In genomic region chr10:6017781-6018354, GRCh38 we compare ENCODE assay signal across 17 cellular contexts. TPM values are rescaled to one million over a fixed set of nuclear protein-coding genes. Genes with fewer than 3 reads are reported as not detected.
A peak's percentile ranks its signal among the peaks of the same experiment; 100 is the strongest.
DNase-seq lines count a peak whose midpoint lies in the region; ATAC-seq and TF ChIP-seq lines count a peak whose summit lies in the region.
"Had no signal": no experiment of that assay in that cellular context is flagged by ENCODE, and none has a peak within 500 bp of the region (broad histone marks: within the 10 kb centered on the region; RNA-seq: fewer than 3 reads in every experiment).

No MANE protein-coding gene starts in this region.

- H3K27me3 ChIP-seq in esophagus squamous epithelium (peaks cover 0 to 5% (median 0%) of the 10 kb centered on the region in 4 donors), neural progenitor cell (no peaks in the 10 kb centered on the region)
- H3K27me3 ChIP-seq: ovary, SJCRH30 had no signal

- H3K36me3 ChIP-seq in esophagus squamous epithelium (no peaks in the 10 kb centered on the region), neural progenitor cell (no peaks in the 10 kb centered on the region)
- H3K36me3 ChIP-seq: ovary, SJCRH30 had no signal

- H3K4me1 Mint-ChIP-seq in natural killer cell treated with Interleukin-12 subunit alpha and Interleukin-12 subunit beta and Interleukin-15 and Interleukin-18, amount 100 ng/mL, for 72 hours (ENCODE audit: low read depth in 2 of 2), result peaks cover 50 to 61% of the 10 kb centered on the region in 2 donors
- H3K4me1 Mint-ChIP-seq in natural killer cell (peaks cover 0 to 8% of the 10 kb centered on the region in 2 donors), neural progenitor cell (no peaks in the 10 kb centered on the region), CD14-positive monocyte (peaks cover 6% of the 10 kb centered on the region)

- WGBS in esophagus squamous epithelium, 2 donors, result 96% methylated on average over 5 of the region's 8 CpGs; no CpG with 5 or more reads in 1 of the 2 donors

- H3K4me1 ChIP-seq in esophagus squamous epithelium, result peaks cover 0 to 35% (median 7%) of the 10 kb centered on the region in 3 donors
- H3K4me1 ChIP-seq in neural progenitor cell, result no peaks in the 10 kb centered on the region
- H3K4me1 ChIP-seq: Caco-2, SJCRH30 had no signal

- H2AFZ ChIP-seq in neural progenitor cell (replicated peaks), result peak overlapping the region; percentile 20

- no peak overlapping the region for H3K4me3 ChIP-seq in esophagus squamous epithelium
- no peak overlapping the region for H3K4me3 ChIP-seq in neural progenitor cell
- H3K4me3 ChIP-seq: ovary, SJCRH30 had no signal

- TF ChIP-seq POLR2A in esophagus squamous epithelium (IDR thresholded peaks at IDR 0.05), result no peak

- no peaks in the 10 kb centered on the region for H3K79me2 ChIP-seq in neural progenitor cell (ENCODE audit: low read depth)

- peak overlapping the region; percentile 75 to 86 for H3K27ac Mint-ChIP-seq in natural killer cell treated with Interleukin-12 subunit alpha and Interleukin-12 subunit beta and Interleukin-15 and Interleukin-18, amount 100 ng/mL, for 72 hours
- H3K27ac Mint-ChIP-seq in natural killer cell (no peak overlapping the region), neural progenitor cell (no peak overlapping the region), CD14-positive monocyte (no peak overlapping the region)
- H3K27ac Mint-ChIP-seq: endodermal cell had no signal

- no peak for DNase-seq in natural killer cell treated with Interleukin-12 subunit alpha and Interleukin-12 subunit beta and Interleukin-15 and Interleukin-18, amount 100 ng/mL, for 72 hours (ENCODE audit: low spot score)
- DNase-seq in natural killer cell (no peak), esophagus squamous epithelium (lab: John Stamatoyannopoulos, UW) (no peak), neural progenitor cell (ENCODE audit: low spot score) (no peak), CD14-positive monocyte (ENCODE audit: low spot score) (no peak), NCI-H524 (lab: John Stamatoyannopoulos, UW) (no peak), RKO (ENCODE audit: low spot score) (no peak)
- DNase-seq: activated CD4-positive, CD25-positive, alpha-beta regulatory T cell treated with anti-CD3 and anti-CD28 coated beads, Interleukin-2, amount 50 U/mL, for 72 hours; AML-193; amniotic stem cell; Caco-2; endodermal cell; NCI-H526; SJCRH30 had no signal

- peaks cover 6% of the 10 kb centered on the region for H3K9me3 Mint-ChIP-seq in natural killer cell treated with Interleukin-12 subunit alpha and Interleukin-12 subunit beta and Interleukin-15 and Interleukin-18, amount 100 ng/mL, for 72 hours
- no peaks in the 10 kb centered on the region for H3K9me3 Mint-ChIP-seq in natural killer cell
- peaks cover 8% of the 10 kb centered on the region for H3K9me3 Mint-ChIP-seq in neural progenitor cell
- peaks cover 0 to 1% (median 0%) of the 10 kb centered on the region in 7 donors for H3K9me3 Mint-ChIP-seq in CD14-positive monocyte
- H3K9me3 Mint-ChIP-seq: central memory CD8-positive, alpha-beta T cell; endodermal cell had no signal

- H3K9me3 ChIP-seq in esophagus squamous epithelium, result no peaks in the 10 kb centered on the region
- H3K9me3 ChIP-seq in neural progenitor cell (ENCODE audit: low read depth), result no peaks in the 10 kb centered on the region
- H3K9me3 ChIP-seq: Caco-2, ovary, SJCRH30 had no signal

- peaks cover 54% of the 10 kb centered on the region for H3K36me3 Mint-ChIP-seq in natural killer cell treated with Interleukin-12 subunit alpha and Interleukin-12 subunit beta and Interleukin-15 and Interleukin-18, amount 100 ng/mL, for 72 hours
- no peaks in the 10 kb centered on the region for H3K36me3 Mint-ChIP-seq in natural killer cell
- no peaks in the 10 kb centered on the region for H3K36me3 Mint-ChIP-seq in neural progenitor cell
- no peaks in the 10 kb centered on the region for H3K36me3 Mint-ChIP-seq in CD14-positive monocyte

- no peak overlapping the region for H3K4me3 Mint-ChIP-seq in natural killer cell treated with Interleukin-12 subunit alpha and Interleukin-12 subunit beta and Interleukin-15 and Interleukin-18, amount 100 ng/mL, for 72 hours
- H3K4me3 Mint-ChIP-seq in natural killer cell (no peak overlapping the region), neural progenitor cell (no peak overlapping the region), CD14-positive monocyte (no peak overlapping the region)
- H3K4me3 Mint-ChIP-seq: central memory CD8-positive, alpha-beta T cell; endodermal cell had no signal

- TF ChIP-seq CTCF in natural killer cell (IDR thresholded peaks at IDR 0.05) (no peak), esophagus squamous epithelium (IDR thresholded peaks at IDR 0.05) (no peak), neural progenitor cell (IDR thresholded peaks at IDR 0.05) (no peak), CD14-positive monocyte (IDR thresholded peaks at IDR 0.05) (no peak)

- H3K27ac ChIP-seq in esophagus squamous epithelium (peak overlapping the region; percentile 33 to 74 (median 50)), neural progenitor cell (no peak overlapping the region)
- H3K27ac ChIP-seq: ovary, SJCRH30 had no signal

- no peaks in the 10 kb centered on the region for H4K20me1 ChIP-seq in neural progenitor cell (ENCODE audit: low read depth)

- no peak overlapping the region for H3K9ac ChIP-seq in neural progenitor cell

- intact Hi-C loops in natural killer cell (cut with micrococcal nuclease) (loop anchor here (10.0 kb wide), 1 partner anchor 127 kb away; no protein-coding TSS in a partner anchor), esophagus squamous epithelium (cut with DNase I) (no loop called here), CD14-positive monocyte (cut with micrococcal nuclease) (no loop called here)

- H3K27me3 Mint-ChIP-seq in natural killer cell treated with Interleukin-12 subunit alpha and Interleukin-12 subunit beta and Interleukin-15 and Interleukin-18, amount 100 ng/mL, for 72 hours, result no peaks in the 10 kb centered on the region
- H3K27me3 Mint-ChIP-seq in natural killer cell (ENCODE audit: low read depth in 2 of 2) (peaks cover 6 to 7% of the 10 kb centered on the region in 2 donors), neural progenitor cell (ENCODE audit: insufficient read depth, low read depth) (peaks cover 7% of the 10 kb centered on the region), CD14-positive monocyte (ENCODE audit: low read depth in 3 of 3) (peaks cover 0 to 2% (median 0%) of the 10 kb centered on the region in 3 donors)
- H3K27me3 Mint-ChIP-seq: central memory CD8-positive, alpha-beta T cell had no signal

- ATAC-seq in natural killer cell treated with Interleukin-12 subunit alpha and Interleukin-12 subunit beta and Interleukin-15 and Interleukin-18, amount 100 ng/mL, for 72 hours, result no peak
- no peak for ATAC-seq in natural killer cell

- H3F3A ChIP-seq in neural progenitor cell (ENCODE audit: low read depth), result no peaks in the 10 kb centered on the region

- no peak overlapping the region for H3K4me2 ChIP-seq in neural progenitor cell

RNA-seq across cellular contexts. Expression of gene IL15RA, which starts 40.5 kb away (rescaled TPM):
- total RNA-seq in natural killer cell treated with Interleukin-12 subunit alpha and Interleukin-12 subunit beta and Interleukin-15 and Interleukin-18, amount 100 ng/mL, for 72 hours, result 100 to 1,000 TPM in 1 of 2 donors, 10 to 100 TPM in 1; 56.7 to 125 TPM
- 10 to 100 TPM; 10.7 to 11.8 (median 11.3) TPM for total RNA-seq in natural killer cell
- total RNA-seq in esophagus squamous epithelium, result 10 to 100 TPM in 2 of 4 donors, 1 to 10 TPM in 2; 7.1 to 15.6 (median 11.0) TPM
- total RNA-seq in neural progenitor cell (ENCODE audit: low replicate concordance), result not detected in 2 replicates
- 10 to 100 TPM; 12.4 to 12.6 TPM for polyA plus RNA-seq in CD14-positive monocyte
- total RNA-seq: SJCRH30 had no signal

RNA-seq across cellular contexts. Expression of gene IL2RA, which starts 44.3 kb away (rescaled TPM):
- 1,000 to 10,000 TPM; 1,064 to 1,187 TPM for total RNA-seq in natural killer cell treated with Interleukin-12 subunit alpha and Interleukin-12 subunit beta and Interleukin-15 and Interleukin-18, amount 100 ng/mL, for 72 hours
- 10 to 100 TPM in 1 of 3 donors, 1 to 10 TPM in 2; 3.4 to 11.2 (median 3.7) TPM for total RNA-seq in natural killer cell
- total RNA-seq in esophagus squamous epithelium, result 1 to 10 TPM in 2 of 4 donors, under 1 TPM in 1, not detected in 1; 0.70 to 3.8 (median 3.0) TPM
- not detected in 2 replicates for total RNA-seq in neural progenitor cell (ENCODE audit: low replicate concordance)
- polyA plus RNA-seq in CD14-positive monocyte, result under 1 TPM in 1 of 2 donors, not detected in 1; 0.06 TPM
- total RNA-seq: Caco-2, endodermal cell, H4, SJCRH30 had no signal

Comparison
In these comparisons a context has a peak if more than half of its experiments do, and no peak if none do; other contexts are left out.
1. H3K27ac Mint-ChIP-seq: peak in natural killer cell treated with Interleukin-12 subunit alpha and Interleukin-12 subunit beta and Interleukin-15 and Interleukin-18, amount 100 ng/mL, for 72 hours (2 of 2); none in natural killer cell (0 of 2), neural progenitor cell (single experiment) and CD14-positive monocyte (0 of 7).
2. RNA of gene IL2RA, which starts 44.3 kb away (total RNA-seq): 1,064 to 1,187 TPM in natural killer cell treated with Interleukin-12 subunit alpha and Interleukin-12 subunit beta and Interleukin-15 and Interleukin-18, amount 100 ng/mL, for 72 hours; 3.4 to 11.2 TPM in natural killer cell, 0.70 to 3.8 TPM in esophagus squamous epithelium and not detected in neural progenitor cell; every median in the first group is over 10 times any median in the second.